Comparison of ENCODE assay signal across 7 cellular contexts in the genomic region with DNA sequence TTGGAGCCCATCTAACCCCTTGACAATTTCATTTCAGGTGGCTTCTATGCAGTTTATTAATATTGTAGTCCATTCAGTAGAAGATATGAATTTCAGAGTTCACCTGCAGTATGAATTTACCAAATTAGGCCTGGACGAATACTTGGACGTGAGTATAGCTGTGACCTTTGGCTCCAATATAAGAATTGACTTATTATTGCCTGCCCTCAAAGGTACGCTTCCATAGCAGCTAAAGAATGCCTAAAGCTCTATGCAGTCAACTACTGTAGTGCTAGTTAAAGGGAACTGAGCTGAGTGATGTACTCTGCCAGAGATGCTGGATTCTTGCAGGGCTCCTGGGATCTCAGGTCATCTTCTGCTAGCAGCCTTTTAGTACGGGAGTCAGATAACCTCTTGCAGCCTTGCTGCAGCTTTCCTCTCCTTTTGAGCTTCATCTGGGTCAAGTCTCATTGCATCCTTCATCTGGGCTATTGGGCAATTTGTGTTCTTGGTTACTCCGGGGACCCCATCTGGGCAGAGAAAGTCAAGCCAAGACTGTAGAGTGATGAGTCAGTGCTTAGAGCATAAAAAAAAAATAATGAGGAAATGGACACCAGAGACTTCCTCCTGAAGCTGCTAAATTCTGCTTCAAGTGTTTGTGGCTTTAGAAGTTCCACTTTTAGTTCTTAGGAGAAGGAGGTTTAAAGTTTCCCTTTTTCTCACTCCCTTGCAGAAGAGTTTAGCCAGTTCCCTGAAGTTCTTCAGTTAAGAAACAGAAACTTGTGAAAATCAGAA.
A peak's percentile ranks its signal among the peaks of the same experiment; 100 is the strongest.
DNase-seq lines count a peak whose midpoint lies in the region; ATAC-seq and TF ChIP-seq lines count a peak whose summit lies in the region.

No MANE protein-coding gene starts in this region.

- H3K4me3 ChIP-seq in PC-3 (ENCODE audit: low read length) (no peak overlapping the region), esophagus muscularis mucosa (no peak overlapping the region), neural progenitor cell (no peak overlapping the region)

- H3K9me2 ChIP-seq in PC-3 (replicated peaks; ENCODE audit: low read length) = no peaks in the 10 kb centered on the region

- peaks cover 3% of the 10 kb centered on the region for H3K4me1 ChIP-seq in PC-3 (ENCODE audit: insufficient read depth, low read length)
- peaks cover 5 to 16% (median 10%) of the 10 kb centered on the region in 4 donors for H3K4me1 ChIP-seq in esophagus muscularis mucosa
- H3K4me1 ChIP-seq in neural progenitor cell = no peaks in the 10 kb centered on the region

- H3K27ac ChIP-seq in PC-3 (ENCODE audit: low read length) = no peak overlapping the region
- H3K27ac ChIP-seq in esophagus muscularis mucosa (replicated peaks in 1 of 4) = peak overlapping the region; percentile 15 to 49 (median 42)
- H3K27ac ChIP-seq in neural progenitor cell = no peak overlapping the region

- no peak overlapping the region for H2AFZ ChIP-seq in PC-3 (ENCODE audit: low read length)
- H2AFZ ChIP-seq in neural progenitor cell (replicated peaks) = no peak overlapping the region

- H3K36me3 ChIP-seq in PC-3 (ENCODE audit: low read depth, low read length) (no peaks in the 10 kb centered on the region), esophagus muscularis mucosa (peaks cover 0 to 32% (median 8%) of the 10 kb centered on the region in 4 donors), neural progenitor cell (peaks cover 4% of the 10 kb centered on the region)

- POLR2A ChIA-PET in PC-3 (lab: Charles Lee; ENCODE audit: unreplicated experiment) = no interaction called here

- H3K27ac Mint-ChIP-seq in neural progenitor cell = no peak overlapping the region

- H3K9me3 ChIP-seq in PC-3 (ENCODE audit: low read length) (no peaks in the 10 kb centered on the region), esophagus muscularis mucosa (no peaks in the 10 kb centered on the region), neural progenitor cell (ENCODE audit: low read depth) (no peaks in the 10 kb centered on the region)

- ATAC-seq in GM19023 (IDR thresholded peaks at IDR 0.05; ENCODE audit: unreplicated experiment) = peak; percentile 73
- ATAC-seq in HG02970 (IDR thresholded peaks at IDR 0.05; ENCODE audit: low FRiP score, unreplicated experiment) = peak; percentile 48
- peak; percentile 48; the same call in 1 of the 2 replicates for ATAC-seq in PC-3

- H3K4me1 Mint-ChIP-seq in neural progenitor cell = no peaks in the 10 kb centered on the region

- no peak overlapping the region for H3K4me3 Mint-ChIP-seq in neural progenitor cell

- WGBS in esophagus muscularis mucosa = 66% methylated on average over 5 of the region's 5 CpGs

- no peak overlapping the region for H3K4me2 ChIP-seq in PC-3 (ENCODE audit: low read length)
- no peak overlapping the region for H3K4me2 ChIP-seq in neural progenitor cell

- H4K20me1 ChIP-seq in PC-3 (ENCODE audit: low read length) = no peaks in the 10 kb centered on the region
- no peaks in the 10 kb centered on the region for H4K20me1 ChIP-seq in neural progenitor cell (ENCODE audit: low read depth)

- intact Hi-C loops in PC-3 (cut with micrococcal nuclease) (loop anchor here (5.0 kb wide), 1 partner anchor 39 kb away; no protein-coding TSS in a partner anchor), esophagus muscularis mucosa (cut with DNase I) (no loop called here)

- CTCF ChIA-PET in PC-3 (lab: Charles Lee) = no interaction called here

- no peak for TF ChIP-seq POLR2A in esophagus muscularis mucosa (IDR thresholded peaks at IDR 0.05; ENCODE audit: low read depth)

- H3K9ac ChIP-seq in PC-3 (ENCODE audit: low read length) = no peak overlapping the region
- H3K9ac ChIP-seq in neural progenitor cell = no peak overlapping the region

- H3F3A ChIP-seq in PC-3 (ENCODE audit: low read length, unreplicated experiment) (no peaks in the 10 kb centered on the region), neural progenitor cell (ENCODE audit: low read depth) (no peaks in the 10 kb centered on the region)

- H3K27me3 ChIP-seq in PC-3 (ENCODE audit: low read length) = no peaks in the 10 kb centered on the region
- H3K27me3 ChIP-seq in esophagus muscularis mucosa = no peaks in the 10 kb centered on the region
- no peaks in the 10 kb centered on the region for H3K27me3 ChIP-seq in neural progenitor cell

- no TSS peak for BruUV-seq in PC-3 (replicated peaks; lab: Mats Ljungman, UMichigan)

- H3K36me3 Mint-ChIP-seq in neural progenitor cell = peaks cover 25% of the 10 kb centered on the region

- DNase-seq in PC-3 = no peak
- no peak for DNase-seq in esophagus muscularis mucosa (ENCODE audit: extremely low spot score)
- DNase-seq in renal cortical epithelial cell (ENCODE audit: low read depth) = peak; percentile 83
- DNase-seq in neural progenitor cell (ENCODE audit: low spot score) = no peak
- DNase-seq in islet precursor cell = no peak

- TF ChIP-seq CTCF in PC-3 (conservative IDR thresholded peaks at IDR 0.05; ENCODE audit: low read depth, low read length) (no peak), esophagus muscularis mucosa (IDR thresholded peaks at IDR 0.05) (no peak), neural progenitor cell (IDR thresholded peaks at IDR 0.05) (no peak)

- TF ChIP-seq EP300 in esophagus muscularis mucosa (IDR thresholded peaks at IDR 0.05) = no peak

- H3K27me3 Mint-ChIP-seq in neural progenitor cell (ENCODE audit: insufficient read depth, low read depth) = no peaks in the 10 kb centered on the region

- H3K79me2 ChIP-seq in PC-3 (ENCODE audit: low read length) (no peaks in the 10 kb centered on the region), neural progenitor cell (ENCODE audit: low read depth) (no peaks in the 10 kb centered on the region)

- H3K9me3 Mint-ChIP-seq in neural progenitor cell = no peaks in the 10 kb centered on the region

Comparison
In these comparisons a context has a peak if more than half of its experiments do, and no peak if none do; other contexts are left out.
1. H3K27ac ChIP-seq: peak in esophagus muscularis mucosa (4 of 4); none in PC-3 (single experiment) and neural progenitor cell (single experiment).
2. Peak in every context shown above with its lines, with median percentiles within 50 percentile points of each other: ATAC-seq.